In the genomic region with DNA sequence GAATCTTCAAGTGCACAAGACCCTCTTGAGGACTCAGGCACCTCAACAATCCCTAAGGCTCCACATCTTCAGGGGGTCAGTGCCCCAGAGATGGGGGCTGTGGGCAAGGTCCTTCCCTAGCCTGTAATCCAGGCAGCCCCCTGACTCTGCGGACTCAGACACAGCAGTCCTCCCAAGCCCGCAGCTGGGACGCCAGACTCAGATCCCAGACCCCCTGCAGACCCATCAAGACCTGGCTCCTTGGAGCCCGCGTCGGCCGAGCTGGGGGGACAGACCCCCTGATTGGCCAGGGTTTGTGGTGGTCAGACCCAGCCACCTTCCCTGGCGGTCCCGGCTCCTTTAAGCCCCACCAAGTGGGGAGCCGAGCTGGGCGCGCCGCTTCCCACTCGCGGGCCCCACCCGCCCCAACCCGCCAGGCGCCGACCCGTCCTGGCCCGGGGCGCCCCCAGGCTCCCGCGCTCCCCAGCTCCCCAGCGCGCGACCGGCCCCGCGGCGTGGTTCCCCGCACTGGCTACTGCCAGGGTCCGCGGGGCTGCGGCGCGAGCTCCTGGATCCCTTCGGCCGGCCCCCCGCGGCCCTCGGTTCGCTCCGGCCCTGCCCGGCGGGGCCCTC, we compare ENCODE assay signal across 8 cellular contexts. TPM values are rescaled to one million over a fixed set of nuclear protein-coding genes. Genes with fewer than 3 reads are reported as not detected.
DNase-seq lines count a peak whose midpoint lies in the region; ATAC-seq and TF ChIP-seq lines count a peak whose summit lies in the region.
"Had no signal": no experiment of that assay in that cellular context is flagged by ENCODE, and none has a peak within 500 bp of the region (broad histone marks: within the 10 kb centered on the region; RNA-seq: fewer than 3 reads in every experiment).

No MANE protein-coding gene starts in this region.

- no peak for TF ChIP-seq CTCF in MCF 10A (IDR thresholded peaks at IDR 0.05; ENCODE audit: unreplicated experiment)

- peak overlapping the region; percentile 91 for H3K27ac ChIP-seq in substantia nigra (ENCODE audit: low read depth, low read length, poor library complexity, severe bottlenecking)

- no peaks in the 10 kb centered on the region for H3K9me3 Mint-ChIP-seq in MCF 10A (ENCODE audit: unreplicated experiment)

- H3K27ac Mint-ChIP-seq in MCF 10A (ENCODE audit: low read depth, unreplicated experiment), result no peak overlapping the region

- intact Hi-C loops in MCF 10A (cut with micrococcal nuclease), result loop anchor here (5.0 kb wide), 1 partner anchor 42 kb away; no protein-coding TSS in a partner anchor
- intact Hi-C loops in left colon (cut with DNase I, micrococcal nuclease), result no loop called here

- DNase-seq in KBM-7, result peak; percentile 19
- DNase-seq in MCF 10A (ENCODE audit: unreplicated experiment), result no peak
- peak in 1 of 2 donors; percentile 22 for DNase-seq in left colon
- DNase-seq in substantia nigra (lab: John Stamatoyannopoulos, UW), result peak in 1 of 49 donors; percentile 58
- DNase-seq in NCI-H1417 (lab: John Stamatoyannopoulos, UW), result no peak
- no peak for DNase-seq in NCI-H1436 treated with DMSO at 0.1 percent for 48 hours (lab: John Stamatoyannopoulos, UW)

- peak overlapping the region; percentile 75 for H3K4me3 Mint-ChIP-seq in MCF 10A (ENCODE audit: unreplicated experiment)

- ATAC-seq in left colon (peak; percentile 22), GM19324 (IDR thresholded peaks at IDR 0.05; ENCODE audit: low FRiP score, unreplicated experiment) (no peak)

- no peaks in the 10 kb centered on the region for H3K36me3 Mint-ChIP-seq in MCF 10A (ENCODE audit: insufficient read depth, unreplicated experiment)

- CTCF ChIA-PET in MCF 10A (lab: Yijun Ruan, JAX), result no interaction called here

- peaks cover 15% of the 10 kb centered on the region for H3K4me1 Mint-ChIP-seq in MCF 10A (ENCODE audit: insufficient read depth, unreplicated experiment)

- H3K27me3 Mint-ChIP-seq in MCF 10A (ENCODE audit: insufficient read depth, unreplicated experiment), result no peaks in the 10 kb centered on the region

- no TSS peak for BruUV-seq in MCF 10A (replicated peaks; lab: Mats Ljungman, UMichigan)

- in situ Hi-C loops in KBM-7 (cut with MboI; ENCODE audit: low pct_unique_long_range_greater_than_20kb, low sequenced_read_pairs), result no loop called here

- POLR2A ChIA-PET in MCF 10A (lab: Yijun Ruan, JAX), result interaction anchor here (1.2 to 2.0 kb wide), 2 partner anchors 40 to 215 kb away, joined by 3 to 11 read pairs; a partner anchor contains a TSS

RNA-seq across cellular contexts. Expression of a gene that starts 0.5 kb away (rescaled TPM):
- total RNA-seq in MCF 10A (2022) (85.7 and 115 TPM in 2 replicates), left colon (10 to 100 TPM; 36.8 to 48.7 TPM)

RNA-seq across cellular contexts. Expression of a gene that starts 54.0 kb away (rescaled TPM):
- total RNA-seq in MCF 10A (2022) (not detected in 2 replicates), left colon (not detected)
- total RNA-seq: M059J had no signal
